Comparison of ENCODE assay signal across 19 cellular contexts in the genomic region with DNA sequence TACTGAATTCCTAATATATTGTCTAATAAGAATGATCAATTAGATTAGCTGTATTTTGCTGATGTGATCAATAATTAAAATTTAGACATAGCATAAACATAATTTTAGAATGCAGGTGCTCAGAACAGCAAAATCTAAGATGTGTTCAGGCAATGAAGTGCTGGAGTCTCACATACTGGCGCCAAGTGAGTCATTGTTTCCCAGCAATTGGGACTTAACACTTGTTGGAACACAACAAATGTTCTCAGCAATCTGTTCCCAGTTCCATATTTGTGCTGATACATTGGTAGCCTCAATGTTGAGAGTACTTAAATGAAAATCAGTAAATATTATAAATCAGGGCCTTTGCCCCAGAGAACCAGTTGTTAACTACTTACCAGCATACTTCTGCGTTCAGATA.
"Had no signal": no experiment of that assay in that cellular context is flagged by ENCODE, and none has a peak within 500 bp of the region (broad histone marks: within the 10 kb centered on the region; RNA-seq: fewer than 3 reads in every experiment).

No MANE protein-coding gene starts in this region.

- DNase-seq: activated CD4-positive, alpha-beta T cell treated with anti-CD3 and anti-CD28 coated beads for 48 hours; activated CD8-positive, alpha-beta memory T cell treated with anti-CD3 and anti-CD28 coated beads, Interleukin-2, amount 50 U/mL, for 48 hours; activated CD8-positive, alpha-beta T cell treated with anti-CD3 and anti-CD28 coated beads, Interleukin-2, amount 10 ng/mL, durations not matched to agents 7 days and 5 days; activated naive CD8-positive, alpha-beta T cell treated with anti-CD3 and anti-CD28 coated beads, Interleukin-2, amount 10 ng/mL, durations not matched to agents 7 days and 5 days; central memory CD4-positive, alpha-beta T cell; cortex of kidney; effector CD8-positive, alpha-beta T cell; gastrocnemius medialis; heart right ventricle; kidney; left ventricle myocardium inferior; mesendoderm; sigmoid colon; stimulated activated CD4-positive, alpha-beta T cell treated with anti-CD3 and anti-CD28 coated beads, Interleukin-4, amount 100 ng/mL, for 24 hours; T-helper 17 cell; thyroid gland had no signal

- H3K27me3 ChIP-seq: gastrocnemius medialis, heart right ventricle, sigmoid colon, thyroid gland, vagina had no signal

- H3K27ac ChIP-seq: gastrocnemius medialis, heart right ventricle, left ventricle myocardium inferior, sigmoid colon, thyroid gland, vagina had no signal

- H3K36me3 ChIP-seq: gastrocnemius medialis, heart right ventricle, left ventricle myocardium inferior, sigmoid colon, thyroid gland, vagina had no signal

- H3K4me1 Mint-ChIP-seq: activated naive CD8-positive, alpha-beta T cell treated with anti-CD3 and anti-CD28 coated beads, Interleukin-2, amount 10 ng/mL, durations not matched to agents 7 days and 5 days; T-helper 17 cell had no signal

- H3K4me1 ChIP-seq: gastrocnemius medialis, heart right ventricle, left ventricle myocardium inferior, sigmoid colon, thyroid gland, vagina had no signal

- H3K4me3 Mint-ChIP-seq: activated CD8-positive, alpha-beta T cell treated with anti-CD3 and anti-CD28 coated beads, Interleukin-2, amount 10 ng/mL, durations not matched to agents 7 days and 5 days; activated naive CD8-positive, alpha-beta T cell treated with anti-CD3 and anti-CD28 coated beads, Interleukin-2, amount 10 ng/mL, durations not matched to agents 7 days and 5 days; stimulated activated naive CD8-positive, alpha-beta T cell treated with anti-CD3 and anti-CD28 coated beads, Interleukin-15, Interleukin-2, amounts not matched to agents 100 ng/mL and 50 ng/mL, for 24 hours; T-helper 17 cell; WTC11 had no signal

- H3K9me3 Mint-ChIP-seq: activated naive CD8-positive, alpha-beta T cell treated with anti-CD3 and anti-CD28 coated beads, Interleukin-2, amount 10 ng/mL, durations not matched to agents 7 days and 5 days had no signal

- H3K9me3 ChIP-seq: gastrocnemius medialis, heart right ventricle, left ventricle myocardium inferior, sigmoid colon, thyroid gland, vagina had no signal

- ATAC-seq: activated CD8-positive, alpha-beta T cell treated with anti-CD3 and anti-CD28 coated beads, Interleukin-2, amount 10 ng/mL, durations not matched to agents 7 days and 5 days; gastrocnemius medialis; heart right ventricle; T-helper 17 cell; WTC11 had no signal

- H3K4me3 ChIP-seq: gastrocnemius medialis, heart right ventricle, left ventricle myocardium inferior, sigmoid colon, thyroid gland, vagina had no signal

- H3K27ac Mint-ChIP-seq: activated CD8-positive, alpha-beta T cell treated with anti-CD3 and anti-CD28 coated beads, Interleukin-2, amount 10 ng/mL, durations not matched to agents 7 days and 5 days; activated naive CD8-positive, alpha-beta T cell treated with anti-CD3 and anti-CD28 coated beads, Interleukin-2, amount 10 ng/mL, durations not matched to agents 7 days and 5 days; stimulated activated naive CD8-positive, alpha-beta T cell treated with anti-CD3 and anti-CD28 coated beads, Interleukin-15, Interleukin-2, amounts not matched to agents 100 ng/mL and 50 ng/mL, for 24 hours; T-helper 17 cell had no signal

- H3K36me3 Mint-ChIP-seq: activated naive CD8-positive, alpha-beta T cell treated with anti-CD3 and anti-CD28 coated beads, Interleukin-2, amount 10 ng/mL, durations not matched to agents 7 days and 5 days had no signal

- FAIRE-seq: kidney had no signal

- H3K27me3 Mint-ChIP-seq: activated naive CD8-positive, alpha-beta T cell treated with anti-CD3 and anti-CD28 coated beads, Interleukin-2, amount 10 ng/mL, durations not matched to agents 7 days and 5 days; stimulated activated naive CD8-positive, alpha-beta T cell treated with anti-CD3 and anti-CD28 coated beads, Interleukin-15, Interleukin-2, amounts not matched to agents 100 ng/mL and 50 ng/mL, for 24 hours; T-helper 17 cell had no signal
